Comparison of ENCODE assay signal across 21 cellular contexts in the genomic region with DNA sequence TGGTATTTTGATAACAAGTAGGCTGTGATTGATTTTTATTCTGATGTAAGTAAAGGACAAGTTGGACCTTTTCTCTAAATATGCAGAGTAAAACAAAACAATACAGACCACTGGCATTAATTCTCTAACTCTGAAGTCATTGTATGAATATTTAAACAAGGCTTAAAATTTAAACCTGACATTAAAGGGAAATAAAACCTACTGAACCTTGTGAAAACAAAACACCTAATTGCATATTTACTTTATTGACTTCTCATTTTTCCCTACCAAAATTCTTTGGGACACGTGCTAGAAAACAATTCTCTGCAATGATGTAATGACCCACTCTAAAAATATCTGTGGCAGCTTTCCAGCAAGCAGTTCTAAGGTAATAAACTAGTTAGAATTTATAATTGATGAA.
"Had no signal": no experiment of that assay in that cellular context is flagged by ENCODE, and none has a peak within 500 bp of the region (broad histone marks: within the 10 kb centered on the region; RNA-seq: fewer than 3 reads in every experiment).

No MANE protein-coding gene starts in this region.

- ATAC-seq: heart right ventricle; mucosa of descending colon; naive thymus-derived CD4-positive, alpha-beta T cell; sciatic nerve; stimulated activated effector memory CD8-positive, alpha-beta T cell treated with anti-CD3 and anti-CD28 coated beads, Interleukin-12 subunit alpha, Interleukin-12 subunit beta, amount 100 ng/mL, for 72 hours had no signal

- H3K4me3 ChIP-seq: coronary artery, esophagus squamous epithelium, heart right ventricle, lung, mucosa of descending colon, neural progenitor cell, right atrium auricular region, stomach, thyroid gland had no signal

- DNase-seq: dermis blood vessel endothelial cell; effector memory CD4-positive, alpha-beta T cell; erythroblast; esophagus squamous epithelium; foreskin melanocyte; glutamatergic neuron; heart right ventricle; hippocampal formation; mucosa of descending colon; naive thymus-derived CD4-positive, alpha-beta T cell; stimulated activated CD4-positive, alpha-beta T cell treated with anti-CD3 and anti-CD28 coated beads, Interleukin-2, amount 100 ng/mL, for 24 hours; stimulated activated CD4-positive, alpha-beta T cell treated with anti-CD3 and anti-CD28 coated beads, Interleukin-4, amount 100 ng/mL, for 24 hours; stimulated activated naive CD4-positive, alpha-beta T cell treated with Interleukin-2 at 50 U/mL for 16 hours; stomach; thyroid gland had no signal
